In genomic region chr2:215171151-215171550, GRCh38 we compare ENCODE assay signal across 9 cellular contexts. TPM values are rescaled to one million over a fixed set of nuclear protein-coding genes. Genes with fewer than 3 reads are reported as not detected.
DNase-seq lines count a peak whose midpoint lies in the region; ATAC-seq, FAIRE-seq and TF ChIP-seq lines count a peak whose summit lies in the region.
"Had no signal": no experiment of that assay in that cellular context is flagged by ENCODE, and none has a peak within 500 bp of the region (broad histone marks: within the 10 kb centered on the region; RNA-seq: fewer than 3 reads in every experiment).

No MANE protein-coding gene starts in this region.

- H3K4ac ChIP-seq in IMR-90 (ENCODE audit: low read depth, low read length), result no peak overlapping the region

- H3K4me3 Mint-ChIP-seq in CD4-positive, alpha-beta T cell, result peak overlapping the region; percentile 75

- H4K91ac ChIP-seq in IMR-90 (ENCODE audit: insufficient read depth, low read depth, low read length), result no peak overlapping the region

- H3K23ac ChIP-seq in IMR-90 (ENCODE audit: low read depth, low read length), result no peak overlapping the region

- no TSS peak for BruUV-seq in IMR-90 (replicated peaks; lab: Mats Ljungman, UMichigan)

- H2BK5ac ChIP-seq in IMR-90 (ENCODE audit: low read depth, low read length, poor library complexity, severe bottlenecking), result no peak overlapping the region

- H2AFZ ChIP-seq in IMR-90 (replicated peaks; ENCODE audit: low read length, poor library complexity), result peak overlapping the region; percentile 67

- no peak overlapping the region for H2AK5ac ChIP-seq in IMR-90 (ENCODE audit: low read depth, low read length)

- H3K4me3 ChIP-seq in IMR-90 (ENCODE audit: insufficient read depth, low read depth, low read length) (peak overlapping the region; percentile 32; the same call in 1 of the 2 replicates), coronary artery (peak overlapping the region; percentile 45)

- H3K27ac ChIP-seq in CD4-positive, alpha-beta T cell (ENCODE audit: low read depth, low read length), result no peak overlapping the region
- H3K27ac ChIP-seq in IMR-90 (ENCODE audit: insufficient read depth, low read length), result no peak overlapping the region
- H3K27ac ChIP-seq in coronary artery, result no peak overlapping the region
- H3K27ac ChIP-seq: HL-60 had no signal

- intact Hi-C loops in CD4-positive, alpha-beta T cell (cut with DNase I, micrococcal nuclease), result no loop called here
- intact Hi-C loops in IMR-90 (cut with micrococcal nuclease), result no loop called here
- intact Hi-C loops in sciatic nerve (cut with DNase I), result no loop called here

- dilution Hi-C loops in IMR-90 (cut with HindIII; ENCODE audit: low sequenced_read_pairs, unreplicated experiment), result no loop called here

- H2BK15ac ChIP-seq in IMR-90 (ENCODE audit: low read depth, low read length), result no peak overlapping the region

- H3K27ac Mint-ChIP-seq in CD4-positive, alpha-beta T cell, result no peak overlapping the region

- no peak overlapping the region for H3K9ac ChIP-seq in IMR-90 (ENCODE audit: low read depth, low read length)

- H3K18ac ChIP-seq in IMR-90 (ENCODE audit: low read depth, low read length), result no peak overlapping the region

- no peak overlapping the region for H3K56ac ChIP-seq in IMR-90 (ENCODE audit: extremely low read depth, insufficient read depth, low read length)

- no peak for TF ChIP-seq RAD21 in IMR-90 (IDR thresholded peaks at IDR 0.05; ENCODE audit: low read length)

- FAIRE-seq in urothelium cell line (lab: Jason Lieb, UNC), result no peak

- H3K9me3 ChIP-seq in CD4-positive, alpha-beta T cell (ENCODE audit: control insufficient read depth, low read length), result no peaks in the 10 kb centered on the region
- H3K9me3 ChIP-seq in IMR-90 (ENCODE audit: control insufficient read depth, insufficient read depth, low read length), result no peaks in the 10 kb centered on the region

- no peaks in the 10 kb centered on the region for H3K9me3 Mint-ChIP-seq in CD4-positive, alpha-beta T cell

- H3K4me2 ChIP-seq in IMR-90 (ENCODE audit: low read depth, low read length), result peak overlapping the region; percentile 79

- no peak overlapping the region for H3K14ac ChIP-seq in IMR-90 (replicated peaks; ENCODE audit: low read depth, low read length)

- TF ChIP-seq POLR2A in IMR-90 (IDR thresholded peaks at IDR 0.05; ENCODE audit: low read depth, low read length), result no peak

- H4K8ac ChIP-seq in IMR-90 (ENCODE audit: low read depth in 2 of 2, low read length in 2 of 2), result no peak overlapping the region

- POLR2A ChIA-PET in CD4-positive, alpha-beta T cell (lab: Charles Lee), result no interaction called here
- POLR2A ChIA-PET in IMR-90 (lab: Charles Lee; ENCODE audit: unreplicated experiment), result no interaction called here

- no peaks in the 10 kb centered on the region for H3K27me3 ChIP-seq in CD4-positive, alpha-beta T cell (ENCODE audit: control insufficient read depth, insufficient read depth, low read length)
- H3K27me3 ChIP-seq in IMR-90 (ENCODE audit: control insufficient read depth, insufficient read depth, low read length), result no peaks in the 10 kb centered on the region

- H3K79me1 ChIP-seq in IMR-90 (ENCODE audit: low read depth in 1 of 2, low read length in 2 of 2), result no peaks in the 10 kb centered on the region

- peaks cover 20% of the 10 kb centered on the region for H3K4me1 Mint-ChIP-seq in CD4-positive, alpha-beta T cell (ENCODE audit: low read depth)

- no peaks in the 10 kb centered on the region for H3K27me3 Mint-ChIP-seq in CD4-positive, alpha-beta T cell

- no peaks in the 10 kb centered on the region for H3K4me1 ChIP-seq in IMR-90 (ENCODE audit: control insufficient read depth, insufficient read depth, low read length)

- no peak overlapping the region for H2BK120ac ChIP-seq in IMR-90 (ENCODE audit: low read depth, low read length)

- DNase-seq in CD4-positive, alpha-beta T cell, result no peak
- DNase-seq in IMR-90 (no peak), coronary artery (ENCODE audit: low spot score) (no peak), urothelium cell line (ENCODE audit: low spot score) (peak; percentile 26), sciatic nerve (ENCODE audit: low spot score) (no peak), HK-2 (ENCODE audit: unreplicated experiment) (no peak)

- TF ChIP-seq CTCF in CD4-positive, alpha-beta T cell (IDR thresholded peaks at IDR 0.05), result no peak
- TF ChIP-seq CTCF in IMR-90 (conservative IDR thresholded peaks at IDR 0.05; ENCODE audit: low read depth, low read length) (no peak), coronary artery (IDR thresholded peaks at IDR 0.05) (no peak)

- WGBS in IMR-90 (ENCODE audit: extremely low coverage in 2 of 2, insufficient read length in 1 of 2), 2 experiments, result no CpG with 5 or more reads among the region's 3 CpGs

- CTCF ChIA-PET in CD4-positive, alpha-beta T cell (lab: Charles Lee), result no interaction called here
- CTCF ChIA-PET in IMR-90 (lab: Yijun Ruan, JAX), result no interaction called here

- H4K20me1 ChIP-seq in IMR-90 (ENCODE audit: insufficient read depth, low read length), result no peaks in the 10 kb centered on the region

- ATAC-seq in CD4-positive, alpha-beta T cell (ENCODE audit: poor library complexity), result no peak
- ATAC-seq in GM19463 (IDR thresholded peaks at IDR 0.05; ENCODE audit: unreplicated experiment) (peak; percentile 78), IMR-90 (ENCODE audit: low read depth) (peak; percentile 40; the same call in 1 of the 2 replicates), sciatic nerve (no peak), HG03439 (IDR thresholded peaks at IDR 0.05; ENCODE audit: unreplicated experiment) (no peak)

- H2AK9ac ChIP-seq in IMR-90 (replicated peaks; ENCODE audit: low read depth, low read length, poor library complexity), result no peak overlapping the region

- in situ Hi-C loops in IMR-90 (cut with MboI; ENCODE audit: low sequenced_read_pairs), result no loop called here

- H4K5ac ChIP-seq in IMR-90 (ENCODE audit: low read depth, low read length), result no peak overlapping the region

- no peak overlapping the region for H2BK20ac ChIP-seq in IMR-90 (ENCODE audit: low read depth, low read length)

- no peaks in the 10 kb centered on the region for H3K36me3 ChIP-seq in IMR-90 (ENCODE audit: control insufficient read depth, insufficient read depth, low read length)

- no peaks in the 10 kb centered on the region for H3K9me1 ChIP-seq in IMR-90 (ENCODE audit: insufficient read depth, low read length)

- H3K36me3 Mint-ChIP-seq in CD4-positive, alpha-beta T cell (ENCODE audit: low read depth), result no peaks in the 10 kb centered on the region

TF ChIP-seq in IMR-90, 13 proteins besides CTCF, POLR2A, EP300 and RAD21:
- TF ChIP-seq RFX5 (IDR thresholded peaks at IDR 0.05; ENCODE audit: low read depth, low read length), result no peak
- no peak for TF ChIP-seq USF2 (IDR thresholded peaks at IDR 0.05; ENCODE audit: low read depth, low read length)
- TF ChIP-seq RCOR1 (IDR thresholded peaks at IDR 0.05; ENCODE audit: insufficient replicate concordance, low read length), result no peak
- TF ChIP-seq NFE2L2 (IDR thresholded peaks at IDR 0.05; ENCODE audit: low read depth, low read length), result no peak
- no peak for TF ChIP-seq MAFK (IDR thresholded peaks at IDR 0.05; ENCODE audit: low read depth, low read length)
- TF ChIP-seq SMC3 (IDR thresholded peaks at IDR 0.05; ENCODE audit: low read depth, low read length), result no peak

RNA-seq across cellular contexts. Expression of gene ABCA12, which starts 32.7 kb away (rescaled TPM):
- not detected for total RNA-seq in CD4-positive, alpha-beta T cell
- under 0.01 TPM in 2 replicates for total RNA-seq in IMR-90 (2012; rRNA removed)
- polyA plus RNA-seq in IMR-90 (2012; rRNA removed), result not detected in 2 replicates
- polyA plus RNA-seq in IMR-90 (2012; cell fraction: cytosol; rRNA removed), result 0.01 TPM in 2 replicates
- polyA plus RNA-seq in IMR-90 (2012; cell fraction: nucleus; rRNA removed; ENCODE audit: low replicate concordance), result 0.01 TPM in 1 of 2 replicates, not detected in the other
- not detected for total RNA-seq in sciatic nerve

Comparison
In these comparisons a context has a peak if more than half of its experiments do, and no peak if none do; other contexts are left out.
1. ATAC-seq: peak in GM19463 (single experiment) and IMR-90 (single experiment); none in CD4-positive, alpha-beta T cell (single experiment), sciatic nerve (single experiment) and HG03439 (single experiment).